In the genomic region with DNA sequence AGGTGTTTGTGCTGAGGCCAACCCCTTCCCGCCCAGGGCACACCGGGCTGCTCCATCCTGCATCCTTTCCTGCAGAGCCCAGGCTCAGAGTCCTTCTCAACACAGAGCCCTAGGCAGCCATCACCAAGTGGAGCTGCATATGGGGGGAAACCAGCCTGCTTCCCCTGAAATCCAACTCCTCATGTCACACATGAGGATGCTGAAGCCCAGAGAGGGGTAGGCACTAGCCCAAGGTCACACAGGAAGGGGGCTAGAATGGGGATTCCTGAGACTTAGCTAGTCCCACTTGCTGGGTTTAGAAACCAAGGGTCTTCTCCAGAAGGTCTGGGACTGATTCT, we compare ENCODE assay signal across 10 cellular contexts. TPM values are rescaled to one million over a fixed set of nuclear protein-coding genes. Genes with fewer than 3 reads are reported as not detected.
DNase-seq lines count a peak whose midpoint lies in the region; ATAC-seq, FAIRE-seq and TF ChIP-seq lines count a peak whose summit lies in the region.
"Had no signal": no experiment of that assay in that cellular context is flagged by ENCODE, and none has a peak within 500 bp of the region (broad histone marks: within the 10 kb centered on the region; RNA-seq: fewer than 3 reads in every experiment).

No MANE protein-coding gene starts in this region.

- peak overlapping the region; percentile 74 for H3K27ac Mint-ChIP-seq in activated T-cell treated with anti-CD3 and anti-CD28 coated beads, Interleukin-2, amount 50 U/mL, for 72 hours
- H3K27ac Mint-ChIP-seq in activated naive CD8-positive, alpha-beta T cell = peak overlapping the region; percentile 81

- H3K4me1 ChIP-seq in lower lobe of right lung = peaks cover 62% of the 10 kb centered on the region
- H3K4me1 ChIP-seq in transverse colon = peaks cover 13 to 41% (median 19%) of the 10 kb centered on the region in 4 donors

- H3K9me3 ChIP-seq in lower lobe of right lung = no peaks in the 10 kb centered on the region
- no peaks in the 10 kb centered on the region for H3K9me3 ChIP-seq in transverse colon

- TF ChIP-seq EP300 in transverse colon (IDR thresholded peaks at IDR 0.05; ENCODE audit: low read depth) = no peak

- TF ChIP-seq CTCF in lower lobe of right lung (IDR thresholded peaks at IDR 0.05) = no peak
- no peak for TF ChIP-seq CTCF in transverse colon (IDR thresholded peaks at IDR 0.05)

- H3K4me3 Mint-ChIP-seq in activated T-cell treated with anti-CD3 and anti-CD28 coated beads, Interleukin-2, amount 50 U/mL, for 72 hours = peak overlapping the region; percentile 38 to 70
- peak overlapping the region; percentile 52 for H3K4me3 Mint-ChIP-seq in activated naive CD8-positive, alpha-beta T cell

- no peak for FAIRE-seq in H54 (lab: Jason Lieb, UNC)

- H3K4me3 ChIP-seq in lower lobe of right lung (no peak overlapping the region), transverse colon (no peak overlapping the region)
- H3K4me3 ChIP-seq: hepatocyte had no signal

- H3K36me3 Mint-ChIP-seq in activated T-cell treated with anti-CD3 and anti-CD28 coated beads, Interleukin-2, amount 50 U/mL, for 72 hours (ENCODE audit: insufficient read depth in 2 of 2) = no peaks in the 10 kb centered on the region
- no peaks in the 10 kb centered on the region for H3K36me3 Mint-ChIP-seq in activated naive CD8-positive, alpha-beta T cell

- no peaks in the 10 kb centered on the region for H3K27me3 Mint-ChIP-seq in activated T-cell treated with anti-CD3 and anti-CD28 coated beads, Interleukin-2, amount 50 U/mL, for 72 hours (ENCODE audit: low read depth)
- no peaks in the 10 kb centered on the region for H3K27me3 Mint-ChIP-seq in activated naive CD8-positive, alpha-beta T cell

- peaks cover 89% of the 10 kb centered on the region for H3K4me1 Mint-ChIP-seq in activated T-cell treated with anti-CD3 and anti-CD28 coated beads, Interleukin-2, amount 50 U/mL, for 72 hours (ENCODE audit: low read depth)
- peaks cover 69% of the 10 kb centered on the region for H3K4me1 Mint-ChIP-seq in activated naive CD8-positive, alpha-beta T cell (ENCODE audit: low read depth)

- intact Hi-C loops in lower lobe of right lung (cut with DNase I) = no loop called here
- intact Hi-C loops in transverse colon (cut with DNase I; ENCODE audit: low total_unique reads) = no loop called here

- in situ Hi-C loops in transverse colon (cut with MboI; ENCODE audit: low pct_ligation_motif_present in 1 of 4, low pct_unique_long_range_greater_than_20kb in 1 of 4, low sequenced_read_pairs in 3 of 4) = no loop called here

- no peaks in the 10 kb centered on the region for H3K36me3 ChIP-seq in lower lobe of right lung
- H3K36me3 ChIP-seq in transverse colon = no peaks in the 10 kb centered on the region

- TF ChIP-seq POLR2A in transverse colon (IDR thresholded peaks at IDR 0.05) = no peak
- no peak for TF ChIP-seq POLR2A in H54 (IDR thresholded peaks at IDR 0.05; ENCODE audit: low read depth, low read length)

- H3K9me3 Mint-ChIP-seq in activated T-cell treated with anti-CD3 and anti-CD28 coated beads, Interleukin-2, amount 50 U/mL, for 72 hours = peaks cover 0 to 1% of the 10 kb centered on the region in 2 donors
- H3K9me3 Mint-ChIP-seq in activated naive CD8-positive, alpha-beta T cell (ENCODE audit: low read depth) = no peaks in the 10 kb centered on the region

- WGBS in transverse colon (ENCODE audit: low coverage in 1 of 2), 2 donors = 83% methylated on average over 2 of the region's 2 CpGs; no CpG with 5 or more reads in 1 of the 2 donors

- DNase-seq in activated T-cell treated with anti-CD3 and anti-CD28 coated beads, Interleukin-2, amount 50 U/mL, for 72 hours = no peak
- no peak for DNase-seq in activated T-cell treated with anti-CD3 and anti-CD28 coated beads for 4 hours
- no peak for DNase-seq in lower lobe of right lung
- DNase-seq in transverse colon = no peak
- DNase-seq in NCI-H2081 (lab: John Stamatoyannopoulos, UW) = no peak
- DNase-seq in H54 (ENCODE audit: insufficient read length, low spot score) = no peak
- no peak for DNase-seq in DMS53 (lab: John Stamatoyannopoulos, UW)
- DNase-seq: activated gamma-delta T cell had no signal

- H3K27me3 ChIP-seq in lower lobe of right lung (ENCODE audit: low read depth) (no peaks in the 10 kb centered on the region), transverse colon (no peaks in the 10 kb centered on the region)
- H3K27me3 ChIP-seq: hepatocyte had no signal

- H3K27ac ChIP-seq in lower lobe of right lung (peak overlapping the region; percentile 71), transverse colon (peak overlapping the region; percentile 70 to 77 (median 73))
- H3K27ac ChIP-seq: hepatocyte had no signal

- peak in 1 of 2 donors; percentile 0 for ATAC-seq in activated T-cell treated with anti-CD3 and anti-CD28 coated beads, Interleukin-2, amount 50 U/mL, for 72 hours (replicated peaks in 1 of 2)
- no peak for ATAC-seq in lower lobe of right lung

RNA-seq across cellular contexts. Expression of gene TNFRSF1B, which starts 5.5 kb away (rescaled TPM):
- total RNA-seq in activated T-cell treated with anti-CD3 and anti-CD28 coated beads, Interleukin-2, amount 50 U/mL, for 72 hours = 100 to 1,000 TPM in 1 of 2 donors, 10 to 100 TPM in 1; 95.4 to 130 TPM
- total RNA-seq in lower lobe of right lung (67.0 TPM), transverse colon (10 to 100 TPM; 11.1 to 17.3 (median 15.3) TPM)
